ENCODE assay signal across 11 cellular contexts in the genomic region with DNA sequence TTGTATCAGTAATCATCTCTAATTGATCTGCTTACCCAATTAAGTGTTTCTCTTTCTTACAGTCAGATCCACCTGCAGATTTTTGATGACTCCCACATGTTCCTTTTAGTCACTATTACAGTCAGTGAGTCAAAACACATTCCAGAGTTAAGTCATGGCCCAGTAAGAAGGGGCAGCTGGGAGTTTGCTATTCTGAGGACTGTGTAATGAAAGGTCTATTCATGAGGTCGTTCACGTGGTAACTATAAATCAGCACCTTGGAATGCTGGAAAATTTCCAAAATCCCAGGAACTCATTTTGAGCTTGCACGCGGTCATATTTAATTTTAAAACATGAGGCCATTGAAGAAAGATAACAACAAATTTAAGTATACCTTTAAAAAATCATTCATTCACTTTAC.
DNase-seq lines count a peak whose midpoint lies in the region; ATAC-seq and FAIRE-seq lines count a peak whose summit lies in the region.
"Had no signal": no experiment of that assay in that cellular context is flagged by ENCODE, and none has a peak within 500 bp of the region (broad histone marks: within the 10 kb centered on the region; RNA-seq: fewer than 3 reads in every experiment).

No MANE protein-coding gene starts in this region.

- H3K36me3 Mint-ChIP-seq in activated CD4-positive, alpha-beta memory T cell treated with anti-CD3 and anti-CD28 coated beads for 36 hours, result no peaks in the 10 kb centered on the region
- no peaks in the 10 kb centered on the region for H3K36me3 Mint-ChIP-seq in T-cell

- ATAC-seq in T-cell (replicated peaks in 1 of 4) (no peak), GM19452 (IDR thresholded peaks at IDR 0.05; ENCODE audit: unreplicated experiment) (no peak)
- ATAC-seq: left colon had no signal

- POLR2A ChIA-PET in activated CD4-positive, alpha-beta memory T cell treated with anti-CD3 and anti-CD28 coated beads for 36 hours (lab: Charles Lee), result no interaction called here
- POLR2A ChIA-PET in T-cell (lab: Charles Lee), result no interaction called here

- CTCF ChIA-PET in activated CD4-positive, alpha-beta memory T cell treated with anti-CD3 and anti-CD28 coated beads for 36 hours (lab: Charles Lee), result no interaction called here
- CTCF ChIA-PET in T-cell (lab: Charles Lee), result no interaction called here

- intact Hi-C loops in activated CD4-positive, alpha-beta memory T cell treated with anti-CD3 and anti-CD28 coated beads for 36 hours (cut with micrococcal nuclease), result no loop called here

- FAIRE-seq in RCC 7860 (lab: Jason Lieb, UNC), result peak; percentile 98

- no peaks in the 10 kb centered on the region for H3K27me3 Mint-ChIP-seq in activated CD4-positive, alpha-beta memory T cell treated with anti-CD3 and anti-CD28 coated beads for 36 hours
- H3K27me3 Mint-ChIP-seq in T-cell, result no peaks in the 10 kb centered on the region
- H3K27me3 Mint-ChIP-seq: central memory CD8-positive, alpha-beta T cell had no signal

- DNase-seq in EL (peak; percentile 98), RCC 7860 (ENCODE audit: low spot score) (peak; percentile 99), fibroblast of gingiva (ENCODE audit: low read depth) (peak; percentile 80), non-pigmented ciliary epithelial cell (ENCODE audit: low read depth) (peak; percentile 99), SKM-1 (lab: John Stamatoyannopoulos, UW; ENCODE audit: unreplicated experiment) (no peak), T-cell (no peak)
- no peak for DNase-seq in activated CD4-positive, alpha-beta memory T cell treated with anti-CD3 and anti-CD28 coated beads for 36 hours
- DNase-seq: left colon, NCI-H524 treated with DMSO at 0.1 percent for 48 hours had no signal

- no peak overlapping the region for H3K27ac Mint-ChIP-seq in activated CD4-positive, alpha-beta memory T cell treated with anti-CD3 and anti-CD28 coated beads for 36 hours
- no peak overlapping the region for H3K27ac Mint-ChIP-seq in T-cell

- no peaks in the 10 kb centered on the region for H3K9me3 Mint-ChIP-seq in activated CD4-positive, alpha-beta memory T cell treated with anti-CD3 and anti-CD28 coated beads for 36 hours
- H3K9me3 Mint-ChIP-seq in T-cell, result no peaks in the 10 kb centered on the region

- no peaks in the 10 kb centered on the region for H3K4me1 Mint-ChIP-seq in activated CD4-positive, alpha-beta memory T cell treated with anti-CD3 and anti-CD28 coated beads for 36 hours (ENCODE audit: low read depth)
- H3K4me1 Mint-ChIP-seq in T-cell, result peaks cover under 1 to 2% (median 2%) of the 10 kb centered on the region in 3 donors
- H3K4me1 Mint-ChIP-seq: central memory CD8-positive, alpha-beta T cell had no signal

- H3K4me3 Mint-ChIP-seq in activated CD4-positive, alpha-beta memory T cell treated with anti-CD3 and anti-CD28 coated beads for 36 hours, result no peak overlapping the region
- no peak overlapping the region for H3K4me3 Mint-ChIP-seq in T-cell
- H3K4me3 Mint-ChIP-seq: central memory CD8-positive, alpha-beta T cell had no signal

Comparison
In these comparisons a context has a peak if more than half of its experiments do, and no peak if none do; other contexts are left out.
1. DNase-seq: peak in EL (single experiment), RCC 7860 (single experiment), fibroblast of gingiva (single experiment) and non-pigmented ciliary epithelial cell (single experiment); none in activated CD4-positive, alpha-beta memory T cell treated with anti-CD3 and anti-CD28 coated beads for 36 hours (single experiment), SKM-1 (single experiment) and T-cell (0 of 34).